Comparison of ENCODE assay signal across 8 cellular contexts in the genomic region with DNA sequence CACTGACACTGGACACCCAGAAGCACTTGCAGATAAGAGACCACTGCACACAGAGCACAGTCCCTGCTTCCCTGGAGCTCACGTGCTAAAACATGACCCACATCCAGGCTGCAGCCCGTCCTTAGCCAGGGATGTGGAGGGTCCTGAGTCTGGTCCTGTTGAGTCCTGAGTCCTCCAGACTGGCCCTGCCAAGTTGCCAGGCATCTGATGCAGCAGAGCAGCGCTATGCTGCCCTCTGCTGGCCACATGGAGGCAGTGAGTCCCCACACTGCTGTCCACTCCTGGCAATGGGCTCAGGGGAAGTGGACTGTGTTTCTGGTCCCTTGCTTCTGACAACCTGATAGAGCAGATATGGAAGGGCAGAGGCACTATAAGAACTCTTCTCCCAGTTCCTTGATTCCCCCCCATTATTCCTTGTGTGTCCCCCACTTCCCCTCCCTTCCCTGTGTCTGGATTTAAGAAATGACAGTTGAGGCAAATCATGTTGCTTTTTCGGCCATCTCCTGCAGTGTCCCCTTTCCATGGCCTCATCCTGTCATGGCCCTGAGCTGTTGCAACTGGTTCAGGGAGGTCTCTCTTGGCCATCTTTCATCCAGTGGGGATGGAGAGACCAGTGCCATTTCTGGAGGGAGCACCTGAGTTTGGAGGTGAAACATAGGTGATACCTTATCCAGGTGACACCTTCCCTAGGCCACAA.
A peak's percentile ranks its signal among the peaks of the same experiment; 100 is the strongest.
DNase-seq lines count a peak whose midpoint lies in the region; ATAC-seq and TF ChIP-seq lines count a peak whose summit lies in the region.

No MANE protein-coding gene starts in this region.

- no peaks in the 10 kb centered on the region for H3K27me3 ChIP-seq in GM06990 (replicated peaks; ENCODE audit: control insufficient read depth, insufficient read depth, low read length)
- no peaks in the 10 kb centered on the region for H3K27me3 ChIP-seq in right lobe of liver

- no peak for TF ChIP-seq POLR2A in right lobe of liver (IDR thresholded peaks at IDR 0.05)

- DNase-seq in GM06990 (ENCODE audit: extremely low read depth, insufficient read length) (peak; percentile 67), NCI-H460 (ENCODE audit: extremely low read depth, low read depth) (peak; percentile 74), dedifferentiated amniotic fluid mesenchymal stem cell (ENCODE audit: extremely low spot score) (peak; percentile 57), right lobe of liver (peak; percentile 80 to 84 (median 81))
- DNase-seq in activated CD4-positive, alpha-beta T cell treated with anti-CD3 and anti-CD28 coated beads, Interleukin-2, amount 10 ng/mL, durations not matched to agents 7 days and 5 days, result peak; percentile 75
- peak; percentile 35 to 56 (median 35) for DNase-seq in stimulated activated CD4-positive, alpha-beta T cell treated with anti-CD3 and anti-CD28 coated beads, TNF-alpha, amount 100 ng/mL, for 1 hour (ENCODE audit: low read depth in 3 of 3, low spot score in 1 of 3)

- H3K4me1 Mint-ChIP-seq in activated CD4-positive, alpha-beta T cell treated with anti-CD3 and anti-CD28 coated beads, Interleukin-2, amount 10 ng/mL, durations not matched to agents 7 days and 5 days, result peaks cover 14% of the 10 kb centered on the region

- intact Hi-C loops in right lobe of liver (cut with DNase I), result no loop called here

- no peak overlapping the region for H3K4me3 ChIP-seq in GM06990 (replicated peaks; ENCODE audit: low read depth, low read length)
- H3K4me3 ChIP-seq in right lobe of liver, result no peak overlapping the region

- ATAC-seq in HG02852 (IDR thresholded peaks at IDR 0.05; ENCODE audit: unreplicated experiment) (peak; percentile 61), right lobe of liver (peak; percentile 85 to 92 (median 89)), GM21786 (IDR thresholded peaks at IDR 0.05; ENCODE audit: unreplicated experiment) (no peak)

- no peak overlapping the region for H3K4me3 Mint-ChIP-seq in activated CD4-positive, alpha-beta T cell treated with anti-CD3 and anti-CD28 coated beads, Interleukin-2, amount 10 ng/mL, durations not matched to agents 7 days and 5 days

- H3K36me3 ChIP-seq in GM06990 (ENCODE audit: control insufficient read depth, insufficient read depth, low read length), result no peaks in the 10 kb centered on the region; the same call in 1 of the 2 replicates
- H3K36me3 ChIP-seq in right lobe of liver, result no peaks in the 10 kb centered on the region

- POLR2A ChIA-PET in activated CD4-positive, alpha-beta T cell treated with anti-CD3 and anti-CD28 coated beads, Interleukin-2, amount 10 ng/mL, durations not matched to agents 7 days and 5 days (lab: Charles Lee), result no interaction called here

- H3K9me3 Mint-ChIP-seq in activated CD4-positive, alpha-beta T cell treated with anti-CD3 and anti-CD28 coated beads, Interleukin-2, amount 10 ng/mL, durations not matched to agents 7 days and 5 days, result no peaks in the 10 kb centered on the region

- H3K4me1 ChIP-seq in right lobe of liver, result peaks cover 0 to 4% (median under 1%) of the 10 kb centered on the region in 4 donors

- H3K36me3 Mint-ChIP-seq in activated CD4-positive, alpha-beta T cell treated with anti-CD3 and anti-CD28 coated beads, Interleukin-2, amount 10 ng/mL, durations not matched to agents 7 days and 5 days (ENCODE audit: low read depth), result no peaks in the 10 kb centered on the region

- H3K9me3 ChIP-seq in right lobe of liver, result no peaks in the 10 kb centered on the region

- H3K27ac ChIP-seq in right lobe of liver, result no peak overlapping the region

- CTCF ChIA-PET in activated CD4-positive, alpha-beta T cell treated with anti-CD3 and anti-CD28 coated beads, Interleukin-2, amount 10 ng/mL, durations not matched to agents 7 days and 5 days (lab: Charles Lee), result interaction anchor here (0.6 to 4.0 kb wide), 19 partner anchors 9 to 503 kb away, joined by 3 to 41 read pairs (median 4); a partner anchor contains a TSS

- WGBS in right lobe of liver (ENCODE audit: insufficient coverage, low coverage, low lambda C conversion rate, missing lambda C conversion rate), result 33% methylated on average over 1 of the region's 4 CpGs

- H3K27ac Mint-ChIP-seq in activated CD4-positive, alpha-beta T cell treated with anti-CD3 and anti-CD28 coated beads, Interleukin-2, amount 10 ng/mL, durations not matched to agents 7 days and 5 days, result no peak overlapping the region

- peak; percentile 98 for TF ChIP-seq CTCF in GM06990 (IDR thresholded peaks at IDR 0.05; ENCODE audit: insufficient read depth, low read length, poor library complexity, severe bottlenecking)
- peak; percentile 94 to 99 (median 98) for TF ChIP-seq CTCF in right lobe of liver (IDR thresholded peaks at IDR 0.05)

- peaks cover 3% of the 10 kb centered on the region for H3K27me3 Mint-ChIP-seq in activated CD4-positive, alpha-beta T cell treated with anti-CD3 and anti-CD28 coated beads, Interleukin-2, amount 10 ng/mL, durations not matched to agents 7 days and 5 days
